17 cellular contexts compared by ENCODE assay signal in the genomic region with DNA sequence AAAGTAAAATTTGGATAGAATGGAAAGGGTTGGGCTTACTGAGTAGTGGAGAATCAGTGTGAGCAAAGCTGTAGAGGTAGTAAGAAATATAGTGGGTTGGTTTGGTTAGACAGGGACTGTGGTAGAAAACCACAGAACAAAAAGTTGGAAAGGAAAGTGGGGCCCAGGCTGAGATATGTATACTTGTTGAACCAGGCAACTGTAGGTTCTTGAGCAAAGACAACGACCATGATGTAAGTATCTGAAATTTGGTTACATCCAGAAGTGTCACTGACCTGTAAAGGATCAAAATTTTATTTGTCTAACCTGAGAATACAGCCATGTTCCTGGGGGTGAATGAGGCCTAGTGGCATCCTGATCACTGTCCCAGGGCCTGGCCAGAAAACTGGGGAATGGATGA.
DNase-seq lines count a peak whose midpoint lies in the region; ATAC-seq, FAIRE-seq and TF ChIP-seq lines count a peak whose summit lies in the region.
"Had no signal": no experiment of that assay in that cellular context is flagged by ENCODE, and none has a peak within 500 bp of the region (broad histone marks: within the 10 kb centered on the region; RNA-seq: fewer than 3 reads in every experiment).

No MANE protein-coding gene starts in this region.

- peak; percentile 82 for DNase-seq in activated CD4-positive, alpha-beta T cell treated with anti-CD3 and anti-CD28 coated beads, Interleukin-2, amount 10 ng/mL, durations not matched to agents 24 days and 14 days
- DNase-seq in activated CD4-positive, alpha-beta T cell treated with anti-CD3 and anti-CD28 coated beads, Interleukin-2, amount 50 U/mL, for 1 hour, result no peak
- DNase-seq in activated CD8-positive, alpha-beta T cell treated with anti-CD3 and anti-CD28 coated beads, Interleukin-2, amount 10 ng/mL, durations not matched to agents 7 days and 5 days, result peak; percentile 64
- peak in 3 of 10 donors; percentile 18 to 51 (median 49) for DNase-seq in naive thymus-derived CD8-positive, alpha-beta T cell
- DNase-seq in GM12891 (ENCODE audit: insufficient read length, low spot score) (no peak), C1 segment of cervical spinal cord (lab: John Stamatoyannopoulos, UW) (no peak)
- DNase-seq: caudate nucleus; COR-L47; foreskin melanocyte; NCI-H2029 treated with DMSO at 0.1 percent for 48 hours; NCI-H774; right lobe of liver; stimulated activated naive CD4-positive, alpha-beta T cell treated with Interleukin-2 at 50 U/mL for 16 hours had no signal

- TF ChIP-seq CTCF in HEK293 (tag by site-specific recombination; IDR thresholded peaks at IDR 0.05), result no peak

- no peaks in the 10 kb centered on the region for H3K9me3 ChIP-seq in HEK293 (ENCODE audit: control insufficient read depth, insufficient read depth, low read depth, low read length)
- H3K9me3 ChIP-seq: neutrophil, right lobe of liver had no signal

- CTCF ChIA-PET in HEK293 (lab: Yijun Ruan, JAX), result interaction anchor here (1.5 kb wide), 1 partner anchor 120 kb away, joined by 4 read pairs; no protein-coding TSS in a partner anchor
- CTCF ChIA-PET in activated CD8-positive, alpha-beta T cell treated with anti-CD3 and anti-CD28 coated beads, Interleukin-2, amount 10 ng/mL, durations not matched to agents 7 days and 5 days (lab: Charles Lee), result interaction anchor here (1.0 to 5.2 kb wide), 7 partner anchors 10 to 128 kb away, joined by 3 to 37 read pairs (median 10); a partner anchor contains a TSS

- POLR2A ChIA-PET in HEK293 (lab: Yijun Ruan, JAX), result no interaction called here
- POLR2A ChIA-PET in activated CD8-positive, alpha-beta T cell treated with anti-CD3 and anti-CD28 coated beads, Interleukin-2, amount 10 ng/mL, durations not matched to agents 7 days and 5 days (lab: Charles Lee), result interaction anchor here (0.8 to 1.4 kb wide), 3 partner anchors 9 to 23 kb away, joined by 3 to 4 read pairs (median 4); no protein-coding TSS in a partner anchor
- POLR2A ChIA-PET in naive thymus-derived CD8-positive, alpha-beta T cell (lab: Charles Lee), result interaction anchor here (0.7 to 1.7 kb wide), 4 partner anchors 9 to 132 kb away, joined by 3 to 8 read pairs (median 4); no protein-coding TSS in a partner anchor

- TF ChIP-seq POLR2A in GM12891 (IDR thresholded peaks at IDR 0.05; ENCODE audit: low read depth, low read length), result no peak

- H3K27ac Mint-ChIP-seq in activated CD4-positive, alpha-beta T cell treated with anti-CD3 and anti-CD28 coated beads, Interleukin-2, amount 10 ng/mL, durations not matched to agents 24 days and 14 days, result peak overlapping the region; percentile 89
- H3K27ac Mint-ChIP-seq in activated CD8-positive, alpha-beta T cell treated with anti-CD3 and anti-CD28 coated beads, Interleukin-2, amount 10 ng/mL, durations not matched to agents 7 days and 5 days, result peak overlapping the region; percentile 88
- peak overlapping the region; percentile 71 to 94 (median 92) for H3K27ac Mint-ChIP-seq in naive thymus-derived CD8-positive, alpha-beta T cell

- no peaks in the 10 kb centered on the region for H3K9me3 Mint-ChIP-seq in activated CD4-positive, alpha-beta T cell treated with anti-CD3 and anti-CD28 coated beads, Interleukin-2, amount 10 ng/mL, durations not matched to agents 24 days and 14 days
- no peaks in the 10 kb centered on the region for H3K9me3 Mint-ChIP-seq in activated CD8-positive, alpha-beta T cell treated with anti-CD3 and anti-CD28 coated beads, Interleukin-2, amount 10 ng/mL, durations not matched to agents 7 days and 5 days (ENCODE audit: insufficient read depth)
- peaks cover 0 to 2% (median 0%) of the 10 kb centered on the region in 9 donors for H3K9me3 Mint-ChIP-seq in naive thymus-derived CD8-positive, alpha-beta T cell

- peaks cover 0 to 11% of the 10 kb centered on the region in 2 experiments; a peak in 1 of 3 replicates for H3K36me3 ChIP-seq in HEK293 (ENCODE audit: control insufficient read depth in 2 of 2, insufficient read depth in 1 of 2, low read length in 2 of 2)
- H3K36me3 ChIP-seq: right lobe of liver had no signal

- no peak for FAIRE-seq in GM12891 (lab: Jason Lieb, UNC)
- FAIRE-seq: endometrium had no signal

- H3K27ac ChIP-seq in HEK293 (ENCODE audit: extremely low read depth, low read depth, low read length), result no peak overlapping the region
- H3K27ac ChIP-seq: neutrophil, right lobe of liver had no signal

- peaks cover 61% of the 10 kb centered on the region for H3K4me1 Mint-ChIP-seq in activated CD4-positive, alpha-beta T cell treated with anti-CD3 and anti-CD28 coated beads, Interleukin-2, amount 10 ng/mL, durations not matched to agents 24 days and 14 days
- peaks cover 68% of the 10 kb centered on the region for H3K4me1 Mint-ChIP-seq in activated CD8-positive, alpha-beta T cell treated with anti-CD3 and anti-CD28 coated beads, Interleukin-2, amount 10 ng/mL, durations not matched to agents 7 days and 5 days (ENCODE audit: low read depth)
- peaks cover 33 to 86% (median 80%) of the 10 kb centered on the region in 4 donors for H3K4me1 Mint-ChIP-seq in naive thymus-derived CD8-positive, alpha-beta T cell

- ATAC-seq in activated CD8-positive, alpha-beta T cell treated with anti-CD3 and anti-CD28 coated beads, Interleukin-2, amount 10 ng/mL, durations not matched to agents 7 days and 5 days, result peak; percentile 92
- ATAC-seq in naive thymus-derived CD8-positive, alpha-beta T cell, result peak; percentile 87 to 91
- ATAC-seq in HG03565 (IDR thresholded peaks at IDR 0.05; ENCODE audit: unreplicated experiment), result no peak

- intact Hi-C loops in activated CD4-positive, alpha-beta T cell treated with anti-CD3 and anti-CD28 coated beads, Interleukin-2, amount 10 ng/mL, durations not matched to agents 24 days and 14 days (cut with micrococcal nuclease), result loop anchor here (1.0 to 5.0 kb wide), 5 partner anchors 10 to 112 kb away; a partner anchor contains a TSS

- peak overlapping the region; percentile 63 for H3K4me3 Mint-ChIP-seq in activated CD4-positive, alpha-beta T cell treated with anti-CD3 and anti-CD28 coated beads, Interleukin-2, amount 10 ng/mL, durations not matched to agents 24 days and 14 days
- peak overlapping the region; percentile 52 for H3K4me3 Mint-ChIP-seq in activated CD8-positive, alpha-beta T cell treated with anti-CD3 and anti-CD28 coated beads, Interleukin-2, amount 10 ng/mL, durations not matched to agents 7 days and 5 days
- H3K4me3 Mint-ChIP-seq in naive thymus-derived CD8-positive, alpha-beta T cell, result peak overlapping the region in 9 of 10 donors; percentile 23 to 85 (median 74)

- H3K4me3 ChIP-seq in HEK293 (ENCODE audit: low read depth, low read length), result no peak overlapping the region
- H3K4me3 ChIP-seq: right lobe of liver had no signal

- no peaks in the 10 kb centered on the region for H3K4me1 ChIP-seq in HEK293 (ENCODE audit: control insufficient read depth, insufficient read depth, low read length)
- H3K4me1 ChIP-seq: right lobe of liver had no signal

- H3K36me3 Mint-ChIP-seq in activated CD4-positive, alpha-beta T cell treated with anti-CD3 and anti-CD28 coated beads, Interleukin-2, amount 10 ng/mL, durations not matched to agents 24 days and 14 days (ENCODE audit: low read depth), result peaks cover 59% of the 10 kb centered on the region
- peaks cover 54% of the 10 kb centered on the region for H3K36me3 Mint-ChIP-seq in activated CD8-positive, alpha-beta T cell treated with anti-CD3 and anti-CD28 coated beads, Interleukin-2, amount 10 ng/mL, durations not matched to agents 7 days and 5 days (ENCODE audit: low read depth)
- H3K36me3 Mint-ChIP-seq in naive thymus-derived CD8-positive, alpha-beta T cell, result peaks cover 0 to 29% (median 18%) of the 10 kb centered on the region in 3 donors

- H3K27me3 Mint-ChIP-seq in activated CD4-positive, alpha-beta T cell treated with anti-CD3 and anti-CD28 coated beads, Interleukin-2, amount 10 ng/mL, durations not matched to agents 24 days and 14 days, result no peaks in the 10 kb centered on the region
- no peaks in the 10 kb centered on the region for H3K27me3 Mint-ChIP-seq in activated CD8-positive, alpha-beta T cell treated with anti-CD3 and anti-CD28 coated beads, Interleukin-2, amount 10 ng/mL, durations not matched to agents 7 days and 5 days (ENCODE audit: low read depth)
- no peaks in the 10 kb centered on the region for H3K27me3 Mint-ChIP-seq in naive thymus-derived CD8-positive, alpha-beta T cell

TF ChIP-seq in HEK293, 187 proteins besides CTCF, POLR2A, EP300 and RAD21 (continues in another document):
- peak; percentile 46 for TF ChIP-seq SCRT2 (tag by site-specific recombination; IDR thresholded peaks at IDR 0.05)

TF ChIP-seq in GM12891, 5 proteins besides CTCF, POLR2A, EP300 and RAD21:
- TF ChIP-seq POLR2AphosphoS5 (IDR thresholded peaks at IDR 0.05; ENCODE audit: low read depth, low read length), result no peak
- TF ChIP-seq SPI1 (IDR thresholded peaks at IDR 0.05; ENCODE audit: low read depth, low read length), result no peak

Comparison
In these comparisons a context has a peak if more than half of its experiments do, and no peak if none do; other contexts are left out.
1. DNase-seq: peak in activated CD4-positive, alpha-beta T cell treated with anti-CD3 and anti-CD28 coated beads, Interleukin-2, amount 10 ng/mL, durations not matched to agents 24 days and 14 days (single experiment) and activated CD8-positive, alpha-beta T cell treated with anti-CD3 and anti-CD28 coated beads, Interleukin-2, amount 10 ng/mL, durations not matched to agents 7 days and 5 days (single experiment); none in activated CD4-positive, alpha-beta T cell treated with anti-CD3 and anti-CD28 coated beads, Interleukin-2, amount 50 U/mL, for 1 hour (single experiment), GM12891 (single experiment) and C1 segment of cervical spinal cord (0 of 14).
2. Peak in every context shown above with its lines, with median percentiles within 50 percentile points of each other: H3K27ac Mint-ChIP-seq and H3K4me3 Mint-ChIP-seq.